Comparison of ENCODE assay signal across 8 cellular contexts in genomic region chr12:42145552-42146215, GRCh38. TPM values are rescaled to one million over a fixed set of nuclear protein-coding genes. Genes with fewer than 3 reads are reported as not detected.
DNase-seq lines count a peak whose midpoint lies in the region; ATAC-seq, FAIRE-seq and TF ChIP-seq lines count a peak whose summit lies in the region.

No MANE protein-coding gene starts in this region.

- intact Hi-C loops in breast epithelium (cut with DNase I; ENCODE audit: low total_unique reads) = loop anchor here (5.0 kb wide), 1 partner anchor 642 kb away; no protein-coding TSS in a partner anchor
- intact Hi-C loops in naive thymus-derived CD4-positive, alpha-beta T cell (cut with micrococcal nuclease) = loop anchor here (1.0 to 10.0 kb wide), 6 partner anchors 11 to 1609 kb away; partner anchors contain the start of genes IRAK4 (in 1 of the 2), PUS7L (in 1 of the 2) and YAF2 (in 1 of the 2)

- no peaks in the 10 kb centered on the region for H4K20me1 ChIP-seq in KMS-11 (ENCODE audit: insufficient read depth)

- H3K36me3 Mint-ChIP-seq in naive thymus-derived CD4-positive, alpha-beta T cell = peaks cover 0 to 4% (median 0%) of the 10 kb centered on the region in 5 donors

- CTCF ChIA-PET in naive thymus-derived CD4-positive, alpha-beta T cell (lab: Charles Lee) = interaction anchor here (1.4 kb wide), 1 partner anchor 224 kb away, joined by 3 read pairs; no protein-coding TSS in a partner anchor

- no peak for FAIRE-seq in D721Med (lab: Jason Lieb, UNC)

- peak overlapping the region; percentile 83 to 96 (median 90) for H3K4me3 Mint-ChIP-seq in naive thymus-derived CD4-positive, alpha-beta T cell

- H2AFZ ChIP-seq in KMS-11 (ENCODE audit: low read depth) = peak overlapping the region; percentile 80

- H3K27me3 Mint-ChIP-seq in naive thymus-derived CD4-positive, alpha-beta T cell = peaks cover 0 to 11% (median 0%) of the 10 kb centered on the region in 5 donors

- no peak overlapping the region for H3K27ac ChIP-seq in KMS-11
- peak overlapping the region in 1 of 2 donors; percentile 91 for H3K27ac ChIP-seq in breast epithelium
- no peak overlapping the region for H3K27ac ChIP-seq in naive thymus-derived CD4-positive, alpha-beta T cell (ENCODE audit: low read depth, low read length)

- POLR2A ChIA-PET in naive thymus-derived CD4-positive, alpha-beta T cell (lab: Charles Lee) = interaction anchor here (0.8 to 1.3 kb wide), 2 partner anchors 48 to 181 kb away, joined by 3 to 6 read pairs; partner anchors contain the start of genes PPHLN1 and ZCRB1

- no peak overlapping the region for H3K9ac ChIP-seq in KMS-11

- H3K36me3 ChIP-seq in KMS-11 (ENCODE audit: insufficient read depth) (no peaks in the 10 kb centered on the region), breast epithelium (no peaks in the 10 kb centered on the region)
- H3K36me3 ChIP-seq in naive thymus-derived CD4-positive, alpha-beta T cell (ENCODE audit: control insufficient read depth in 2 of 3, insufficient read depth in 3 of 3, low read length in 3 of 3) = peaks cover 0 to 5% (median 0%) of the 10 kb centered on the region in 3 experiments

- H3K27me3 ChIP-seq in KMS-11 (ENCODE audit: insufficient read depth, low read depth) (no peaks in the 10 kb centered on the region), breast epithelium (no peaks in the 10 kb centered on the region)
- no peaks in the 10 kb centered on the region for H3K27me3 ChIP-seq in naive thymus-derived CD4-positive, alpha-beta T cell (ENCODE audit: control insufficient read depth in 2 of 2, insufficient read depth in 2 of 2, low read length in 2 of 2)

- TF ChIP-seq CTCF in D721Med (IDR thresholded peaks at IDR 0.05; ENCODE audit: insufficient read depth, missing control alignments) = peak; percentile 5
- no peak for TF ChIP-seq CTCF in KMS-11 (conservative IDR thresholded peaks at IDR 0.05; ENCODE audit: low read depth, low read length)
- TF ChIP-seq CTCF in breast epithelium (IDR thresholded peaks at IDR 0.05) = no peak

- H3K4me2 ChIP-seq in KMS-11 = peak overlapping the region; percentile 85

- no peak overlapping the region for H3K4me3 ChIP-seq in KMS-11 (IDR thresholded peaks at IDR 0.05; ENCODE audit: insufficient read depth, low read depth, low read length)
- H3K4me3 ChIP-seq in breast epithelium = peak overlapping the region in 2 of 3 donors; percentile 78 to 92
- H3K4me3 ChIP-seq in naive thymus-derived CD4-positive, alpha-beta T cell (ENCODE audit: low read length) = peak overlapping the region; percentile 54

- H3K79me2 ChIP-seq in KMS-11 (ENCODE audit: insufficient read depth, low read depth) = peaks cover 26% of the 10 kb centered on the region

- H3K9me3 ChIP-seq in breast epithelium = no peaks in the 10 kb centered on the region
- no peaks in the 10 kb centered on the region for H3K9me3 ChIP-seq in naive thymus-derived CD4-positive, alpha-beta T cell (ENCODE audit: control insufficient read depth in 2 of 3, low read length in 3 of 3)

- H3K9me3 Mint-ChIP-seq in naive thymus-derived CD4-positive, alpha-beta T cell = peaks cover 0 to 3% (median 0%) of the 10 kb centered on the region in 11 donors

- peaks cover 26 to 45% (median 38%) of the 10 kb centered on the region in 7 donors for H3K4me1 Mint-ChIP-seq in naive thymus-derived CD4-positive, alpha-beta T cell

- peak overlapping the region; percentile 74 to 90 (median 87) for H3K27ac Mint-ChIP-seq in naive thymus-derived CD4-positive, alpha-beta T cell

- TF ChIP-seq POLR2A in breast epithelium (IDR thresholded peaks at IDR 0.05) = no peak

- ATAC-seq in naive thymus-derived CD4-positive, alpha-beta T cell = no peak
- no peak for ATAC-seq in HG03280 (IDR thresholded peaks at IDR 0.05; ENCODE audit: unreplicated experiment)

- H3K4me1 ChIP-seq in KMS-11 (ENCODE audit: low read depth, poor library complexity, severe bottlenecking) = peaks cover 22% of the 10 kb centered on the region
- H3K4me1 ChIP-seq in breast epithelium = no peaks in the 10 kb centered on the region
- H3K4me1 ChIP-seq in naive thymus-derived CD4-positive, alpha-beta T cell (ENCODE audit: control insufficient read depth in 2 of 2, insufficient read depth in 2 of 2, low read length in 2 of 2) = peaks cover 7 to 11% of the 10 kb centered on the region in 2 donors

- no peak for DNase-seq in D721Med (ENCODE audit: insufficient read length, low spot score)
- DNase-seq in breast epithelium (ENCODE audit: low spot score in 2 of 2) = no peak
- DNase-seq in naive thymus-derived CD4-positive, alpha-beta T cell = no peak
- no peak for DNase-seq in SIG-M5 (lab: John Stamatoyannopoulos, UW)
- no peak for DNase-seq in AG08395 (ENCODE audit: low spot score)
- DNase-seq in D341Med (ENCODE audit: low spot score) = no peak

RNA-seq across cellular contexts. Expression of gene GXYLT1, which starts 1.0 kb away (rescaled TPM):
- total RNA-seq in breast epithelium = 10 to 100 TPM; 12.8 to 19.3 (median 18.0) TPM
- 1 to 10 TPM; 6.7 to 9.7 (median 7.2) TPM for total RNA-seq in naive thymus-derived CD4-positive, alpha-beta T cell
- 1 to 10 TPM; 2.6 to 2.7 TPM for polyA plus RNA-seq in naive thymus-derived CD4-positive, alpha-beta T cell
